9 cellular contexts compared by ENCODE assay signal in genomic region chr10:115092555-115093285, GRCh38. TPM values are rescaled to one million over a fixed set of nuclear protein-coding genes. Genes with fewer than 3 reads are reported as not detected.
A peak's percentile ranks its signal among the peaks of the same experiment; 100 is the strongest.
DNase-seq lines count a peak whose midpoint lies in the region; ATAC-seq, FAIRE-seq and TF ChIP-seq lines count a peak whose summit lies in the region.
"Had no signal": no experiment of that assay in that cellular context is flagged by ENCODE, and none has a peak within 500 bp of the region (broad histone marks: within the 10 kb centered on the region; RNA-seq: fewer than 3 reads in every experiment).

No MANE protein-coding gene starts in this region.

- intact Hi-C loops in kidney (cut with DNase I), result no loop called here

- TF ChIP-seq CTCF in cardiac fibroblast (IDR thresholded peaks at IDR 0.05; ENCODE audit: low read depth, low read length) (no peak), kidney (IDR thresholded peaks at IDR 0.05; ENCODE audit: borderline replicate concordance, extremely low read depth, insufficient read depth) (no peak)

- H3K9me3 ChIP-seq in kidney (ENCODE audit: control insufficient read depth in 1 of 2, low read length in 2 of 2), result no peaks in the 10 kb centered on the region

- peaks cover 0 to 5% of the 10 kb centered on the region in 2 donors for H3K4me1 ChIP-seq in kidney (ENCODE audit: control insufficient read depth in 1 of 2, insufficient read depth in 1 of 2, low read depth in 1 of 2, low read length in 2 of 2)

- no peak overlapping the region for H3K9ac ChIP-seq in kidney (ENCODE audit: low read length in 2 of 2)

- H3K36me3 ChIP-seq in kidney (ENCODE audit: control insufficient read depth in 1 of 2, insufficient read depth in 2 of 2, low read length in 2 of 2), result no peaks in the 10 kb centered on the region

- DNase-seq in COR-L47 (lab: John Stamatoyannopoulos, UW) (peak; percentile 24), SK-MEL-5 (ENCODE audit: low read depth, low spot score) (peak; percentile 67), cardiac fibroblast (ENCODE audit: low read depth in 2 of 2) (peak; percentile 10 to 48), kidney (peak; percentile 84)
- peak; percentile 13 to 23 for DNase-seq in stimulated activated CD4-positive, alpha-beta T cell treated with anti-CD3 and anti-CD28 coated beads, Interleukin-4, amount 100 ng/mL, for 4 hours
- DNase-seq in NK-92 treated with Interleukin-12 subunit alpha and Interleukin-12 subunit beta, amount 100 ng/mL, for 24 hours (lab: John Stamatoyannopoulos, UW), result no peak

- H3K27ac ChIP-seq in kidney (ENCODE audit: low read depth in 2 of 2, low read length in 2 of 2), result no peak overlapping the region

- in situ Hi-C loops in SK-MEL-5 (cut with HindIII; ENCODE audit: low pct_unique_long_range_greater_than_20kb, low sequenced_read_pairs), result no loop called here

- no peak for FAIRE-seq in kidney (lab: Jason Lieb, UNC)
- FAIRE-seq: TTC549 had no signal

- peak overlapping the region; percentile 49 for H3K4me3 ChIP-seq in cardiac fibroblast (replicated peaks in 1 of 2; ENCODE audit: low read depth in 2 of 2, low read length in 2 of 2)
- H3K4me3 ChIP-seq in kidney (ENCODE audit: low read length in 2 of 2), result peak overlapping the region; percentile 53 to 60

- peak; percentile 71 for ATAC-seq in GM19351 (IDR thresholded peaks at IDR 0.05; ENCODE audit: unreplicated experiment)
- peak; percentile 69 for ATAC-seq in HG03342 (IDR thresholded peaks at IDR 0.05; ENCODE audit: unreplicated experiment)

RNA-seq across cellular contexts. Expression of gene ATRNL1, which starts 0.4 kb away (rescaled TPM):
- total RNA-seq in SK-MEL-5 (2014; rRNA removed; shearing (Covaris generic)), result 41.9 and 43.6 TPM in 2 replicates
- 16.3 and 26.0 TPM in 2 replicates for polyA plus RNA-seq in SK-MEL-5 (2015; cell fraction: cytosol; rRNA removed)
- 8.7 and 14.7 TPM in 2 replicates for polyA plus RNA-seq in SK-MEL-5 (2015; cell fraction: nucleus; rRNA removed)
- 7.1 TPM for total RNA-seq in kidney
- polyA plus RNA-seq in kidney (ENCODE audit: insufficient read depth, low read depth, low replicate concordance), result 2.4 TPM
